36 cellular contexts compared by ENCODE assay signal in the genomic region with DNA sequence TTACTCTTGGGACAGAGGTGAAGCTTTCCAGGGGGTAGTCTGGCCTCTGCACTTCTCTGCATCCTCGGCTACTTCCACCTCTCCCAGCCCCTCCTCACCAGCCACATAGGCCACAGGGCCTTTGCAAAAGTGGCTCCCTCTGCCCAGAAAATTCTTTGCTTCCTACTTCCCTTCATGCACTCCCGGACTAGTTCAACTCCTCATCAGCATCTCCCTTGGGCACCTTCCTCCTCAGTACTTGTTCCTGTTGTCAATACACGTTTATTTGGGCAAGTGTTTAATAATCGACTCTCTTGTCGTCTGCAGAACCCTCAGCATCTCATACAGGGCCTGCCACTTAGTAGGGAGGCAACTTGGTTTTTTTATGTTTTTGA.
"Had no signal": no experiment of that assay in that cellular context is flagged by ENCODE, and none has a peak within 500 bp of the region (broad histone marks: within the 10 kb centered on the region; RNA-seq: fewer than 3 reads in every experiment).

No MANE protein-coding gene starts in this region.

- H3K27me3 ChIP-seq: Peyer's patch, SJSA1 had no signal

- ATAC-seq: activated CD4-positive, alpha-beta T cell treated with anti-CD3 and anti-CD28 coated beads for 36 hours; activated CD4-positive, CD25-positive, alpha-beta regulatory T cell treated with anti-CD3 and anti-CD28 coated beads, Interleukin-2, amount 50 U/mL, for 24 hours; activated CD8-positive, alpha-beta T cell treated with anti-CD3 and anti-CD28 coated beads, Interleukin-2, amount 10 ng/mL, durations not matched to agents 7 days and 5 days; WTC11 had no signal

- H3K4me3 ChIP-seq: Peyer's patch, SJSA1 had no signal

- H3K27ac Mint-ChIP-seq: activated CD4-positive, alpha-beta T cell treated with anti-CD3 and anti-CD28 coated beads for 36 hours; activated CD4-positive, alpha-beta T cell treated with anti-CD3 and anti-CD28 coated beads, Interleukin-2, amount 10 ng/mL, durations not matched to agents 7 days and 5 days; activated CD8-positive, alpha-beta T cell treated with anti-CD3 and anti-CD28 coated beads, Interleukin-2, amount 10 ng/mL, durations not matched to agents 7 days and 5 days; activated naive CD4-positive, alpha-beta T cell treated with anti-CD3 and anti-CD28 coated beads, Interleukin-2, amount 50 U/mL, for 24 hours; activated T-cell treated with anti-CD3 and anti-CD28 coated beads, Interleukin-2, amount 50 U/mL, for 24 hours; activated T-helper 2 cell treated with anti-CD3 and anti-CD28 coated beads, Interferon-gamma antibody, Interleukin-2, Interleukin-4, amounts not matched to agents 10 μg/mL and 5 μg/mL and 100 μg/mL, durations not matched to agents 14 hours and 24 hours and 36 hours; brain; T-helper 1 cell treated with Interleukin-12 subunit alpha and Interleukin-12 subunit beta and Interleukin-4 antibody, amounts not matched to agents 30 μg/mL and 1 μg/mL, for 36 hours; T-helper 2 cell treated with Interferon-gamma antibody and Interleukin-4, amounts not matched to agents 5 μg/mL and 100 μg/mL, for 36 hours; WTC11 had no signal

- FAIRE-seq: bronchial epithelial cell, TTC549 had no signal

- H3K9ac ChIP-seq: SK-N-SH had no signal

- H3K4me2 ChIP-seq: SK-N-SH had no signal

- H3K27ac ChIP-seq: SJSA1 had no signal

- H3K9me3 ChIP-seq: Peyer's patch, SJSA1, SK-N-SH had no signal

- H3K9me3 Mint-ChIP-seq: activated CD4-positive, alpha-beta T cell treated with anti-CD3 and anti-CD28 coated beads, Interleukin-2, amount 10 ng/mL, durations not matched to agents 7 days and 5 days; activated naive CD4-positive, alpha-beta T cell treated with anti-CD3 and anti-CD28 coated beads, Interleukin-2, amount 50 U/mL, for 24 hours; activated T-cell treated with anti-CD3 and anti-CD28 coated beads, Interleukin-2, amount 50 U/mL, for 24 hours; activated T-helper 2 cell treated with anti-CD3 and anti-CD28 coated beads, Interferon-gamma antibody, Interleukin-2, Interleukin-4, amounts not matched to agents 10 μg/mL and 5 μg/mL and 100 μg/mL, durations not matched to agents 14 hours and 24 hours and 36 hours; T-helper 1 cell treated with Interleukin-12 subunit alpha and Interleukin-12 subunit beta and Interleukin-4 antibody, amounts not matched to agents 30 μg/mL and 1 μg/mL, for 36 hours; T-helper 2 cell treated with Interferon-gamma antibody and Interleukin-4, amounts not matched to agents 5 μg/mL and 100 μg/mL, for 36 hours; WTC11 had no signal

- H3K4me3 Mint-ChIP-seq: activated CD4-positive, alpha-beta T cell treated with anti-CD3 and anti-CD28 coated beads for 36 hours; activated CD4-positive, alpha-beta T cell treated with anti-CD3 and anti-CD28 coated beads, Interleukin-2, amount 10 ng/mL, durations not matched to agents 7 days and 5 days; activated CD8-positive, alpha-beta T cell treated with anti-CD3 and anti-CD28 coated beads, Interleukin-2, amount 10 ng/mL, durations not matched to agents 7 days and 5 days; activated naive CD4-positive, alpha-beta T cell treated with anti-CD3 and anti-CD28 coated beads, Interleukin-2, amount 50 U/mL, for 24 hours; activated T-cell treated with anti-CD3 and anti-CD28 coated beads, Interleukin-2, amount 50 U/mL, for 24 hours; brain; T-helper 1 cell treated with Interleukin-12 subunit alpha and Interleukin-12 subunit beta and Interleukin-4 antibody, amounts not matched to agents 30 μg/mL and 1 μg/mL, for 36 hours; T-helper 2 cell treated with Interferon-gamma antibody and Interleukin-4, amounts not matched to agents 5 μg/mL and 100 μg/mL, for 36 hours; WTC11 had no signal

- DNase-seq: activated CD4-positive, alpha-beta T cell treated with anti-CD3 and anti-CD28 coated beads for 36 hours; activated CD4-positive, alpha-beta T cell treated with anti-CD3 and anti-CD28 coated beads, Interleukin-2, amount 10 ng/mL, durations not matched to agents 7 days and 5 days; activated CD4-positive, alpha-beta T cell treated with anti-CD3 and anti-CD28 coated beads, Interleukin-2, amount 50 U/mL, for 48 hours; activated CD8-positive, alpha-beta T cell treated with anti-CD3 and anti-CD28 coated beads, Interleukin-2, amount 10 ng/mL, durations not matched to agents 7 days and 5 days; activated gamma-delta T cell; activated naive CD4-positive, alpha-beta T cell treated with Interleukin-2 at 50 U/mL for 16 hours; activated T-cell treated with anti-CD3 and anti-CD28 coated beads, Interleukin-2, amount 50 U/mL, for 24 hours; anterior cingulate cortex; caudate nucleus; MM.1S; MV-4-11; NCI-H1092; NCI-H1436 treated with DMSO at 0.1 percent for 48 hours; NCI-H187; NCI-H2029 treated with DMSO at 0.1 percent for 48 hours; NCI-H2107; NCI-H2171; NCI-H510A; NCI-H526; NCI-H748 treated with DMSO at 0.1 percent for 48 hours; NK-92 treated with Interleukin-12 subunit alpha and Interleukin-12 subunit beta, amount 100 ng/mL, for 24 hours; PC-3; RPMI8226; SHP77 treated with DMSO at 0.1 percent for 48 hours; SK-N-SH had no signal

- H3K4me1 Mint-ChIP-seq: activated CD4-positive, alpha-beta T cell treated with anti-CD3 and anti-CD28 coated beads, Interleukin-2, amount 10 ng/mL, durations not matched to agents 7 days and 5 days; activated naive CD4-positive, alpha-beta T cell treated with anti-CD3 and anti-CD28 coated beads, Interleukin-2, amount 50 U/mL, for 24 hours; brain had no signal

- H3K27me3 Mint-ChIP-seq: activated CD4-positive, alpha-beta T cell treated with anti-CD3 and anti-CD28 coated beads for 36 hours; activated CD4-positive, alpha-beta T cell treated with anti-CD3 and anti-CD28 coated beads, Interleukin-2, amount 10 ng/mL, durations not matched to agents 7 days and 5 days; activated naive CD4-positive, alpha-beta T cell treated with anti-CD3 and anti-CD28 coated beads, Interleukin-2, amount 50 U/mL, for 24 hours; activated T-cell treated with anti-CD3 and anti-CD28 coated beads, Interleukin-2, amount 50 U/mL, for 24 hours had no signal

- H3K36me3 ChIP-seq: Peyer's patch, SJSA1 had no signal

- H3K36me3 Mint-ChIP-seq: activated naive CD4-positive, alpha-beta T cell treated with anti-CD3 and anti-CD28 coated beads, Interleukin-2, amount 50 U/mL, for 24 hours; brain; WTC11 had no signal
